22 cellular contexts compared by ENCODE assay signal in the genomic region with DNA sequence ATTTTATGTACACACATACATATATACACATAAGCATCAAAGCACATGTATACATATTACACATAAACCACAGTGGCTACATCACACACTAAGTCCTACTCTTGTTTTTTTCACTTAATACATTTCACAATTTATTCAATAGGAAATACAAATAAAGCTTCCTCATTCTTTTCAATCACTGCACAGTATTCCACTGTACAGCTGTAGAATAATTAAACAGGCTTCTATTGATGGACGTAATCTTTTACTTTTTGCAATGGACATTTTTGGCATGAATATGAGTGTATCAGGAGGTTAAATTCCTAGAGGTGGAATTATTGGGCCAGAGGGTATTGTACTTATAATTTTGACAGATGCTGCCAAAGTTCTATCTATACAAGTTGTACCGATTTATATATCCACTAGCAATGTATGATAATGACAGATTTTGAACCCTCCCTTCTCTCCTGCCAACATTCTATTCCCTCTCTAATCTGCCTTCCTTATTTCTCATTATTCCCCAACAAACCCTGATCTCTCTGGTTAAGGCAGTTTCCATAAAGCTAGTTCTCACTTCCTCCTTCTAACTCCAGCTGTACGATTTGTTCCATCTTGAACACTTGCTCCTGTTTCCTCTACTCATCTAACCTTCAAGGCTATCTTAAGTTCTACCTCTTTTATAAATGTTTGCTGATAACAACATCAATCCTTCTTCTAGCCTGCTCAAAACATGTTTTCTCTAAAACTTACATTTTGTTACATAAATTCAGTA. TPM values are rescaled to one million over a fixed set of nuclear protein-coding genes. Genes with fewer than 3 reads are reported as not detected.
DNase-seq lines count a peak whose midpoint lies in the region; ATAC-seq, FAIRE-seq and TF ChIP-seq lines count a peak whose summit lies in the region.
"Had no signal": no experiment of that assay in that cellular context is flagged by ENCODE, and none has a peak within 500 bp of the region (broad histone marks: within the 10 kb centered on the region; RNA-seq: fewer than 3 reads in every experiment).

No MANE protein-coding gene starts in this region.

- H3K4me1 ChIP-seq in left ventricle myocardium inferior (peaks cover 68% of the 10 kb centered on the region), right cardiac atrium (ENCODE audit: control insufficient read depth, insufficient read depth, low read length) (peaks cover 6% of the 10 kb centered on the region), GM12878 (ENCODE audit: control insufficient read depth, insufficient read depth, low read length) (no peaks in the 10 kb centered on the region; the same call in 1 of the 2 replicates), upper lobe of right lung (peaks cover 14% of the 10 kb centered on the region)

- H3K27me3 ChIP-seq in left ventricle myocardium inferior (ENCODE audit: low read depth) (no peaks in the 10 kb centered on the region), right cardiac atrium (ENCODE audit: control insufficient read depth, insufficient read depth) (no peaks in the 10 kb centered on the region), GM12878 (replicated peaks in 1 of 2; ENCODE audit: control insufficient read depth in 2 of 2, insufficient read depth in 2 of 2, low read length in 1 of 2) (no peaks in the 10 kb centered on the region), upper lobe of right lung (no peaks in the 10 kb centered on the region)
- H3K27me3 ChIP-seq: brain microvascular endothelial cell had no signal

- H3K9me3 ChIP-seq in left ventricle myocardium inferior (replicated peaks) = no peaks in the 10 kb centered on the region
- H3K9me3 ChIP-seq in right cardiac atrium (ENCODE audit: control insufficient read depth, low read length) = no peaks in the 10 kb centered on the region
- no peaks in the 10 kb centered on the region for H3K9me3 ChIP-seq in GM12878 (replicated peaks; ENCODE audit: control insufficient read depth, insufficient read depth, low read length)
- H3K9me3 ChIP-seq in upper lobe of right lung = no peaks in the 10 kb centered on the region

- TF ChIP-seq RAD21 in GM12878 (IDR thresholded peaks at IDR 0.05; ENCODE audit: insufficient read depth, low read depth, low read length) = no peak

- peaks cover 3% of the 10 kb centered on the region for H3K79me2 ChIP-seq in GM12878 (ENCODE audit: control insufficient read depth, insufficient read depth, low read length)

- H3K27ac ChIP-seq in left ventricle myocardium inferior (replicated peaks) (peak overlapping the region; percentile 23), right cardiac atrium (ENCODE audit: low read length) (no peak overlapping the region), GM12878 (ENCODE audit: control insufficient read depth, insufficient read depth) (no peak overlapping the region; the same call in 1 of the 2 replicates), upper lobe of right lung (no peak overlapping the region)
- H3K27ac ChIP-seq: brain microvascular endothelial cell had no signal

- H3K36me3 ChIP-seq in left ventricle myocardium inferior (peaks cover 6% of the 10 kb centered on the region), GM12878 (ENCODE audit: control insufficient read depth in 2 of 2, insufficient read depth in 2 of 2, low read length in 1 of 2) (peaks cover 2 to 6% of the 10 kb centered on the region in 2 experiments; a peak in 2 of 4 replicates), upper lobe of right lung (peaks cover 12% of the 10 kb centered on the region)
- H3K36me3 ChIP-seq: brain microvascular endothelial cell had no signal

- BruUV-seq in GM12878 (replicated peaks; lab: Mats Ljungman, UMichigan) = no TSS peak

- WGBS in right cardiac atrium = 62% methylated on average over 3 of the region's 3 CpGs
- WGBS in GM12878 (ENCODE audit: insufficient coverage, insufficient replicate concordance, low lambda C conversion rate, missing lambda C conversion rate) = 96% methylated on average over 3 of the region's 3 CpGs

- H3K4me2 ChIP-seq in GM12878 (ENCODE audit: control insufficient read depth, insufficient read depth) = no peak overlapping the region

- intact Hi-C loops in left ventricle myocardium inferior (cut with micrococcal nuclease) = no loop called here
- intact Hi-C loops in right cardiac atrium (cut with DNase I) = no loop called here
- intact Hi-C loops in GM12878 (cut with micrococcal nuclease; ENCODE audit: unreplicated experiment) = no loop called here
- intact Hi-C loops in upper lobe of right lung (cut with DNase I) = no loop called here

- no peak overlapping the region for H2AFZ ChIP-seq in GM12878 (ENCODE audit: control insufficient read depth, low read depth, low read length)

- POLR2A ChIA-PET in GM12878 (lab: Charles Lee) = interaction anchor here (0.6 kb wide), 1 partner anchor 1221 kb away, joined by 4 read pairs; no protein-coding TSS in a partner anchor

- ATAC-seq in right cardiac atrium (no peak), GM12878 (no peak), upper lobe of right lung (peak; percentile 63), GM19467 (IDR thresholded peaks at IDR 0.05; ENCODE audit: unreplicated experiment) (no peak), GM21381 (IDR thresholded peaks at IDR 0.05; ENCODE audit: unreplicated experiment) (no peak)
- ATAC-seq: activated naive CD8-positive, alpha-beta T cell treated with anti-CD3 and anti-CD28 coated beads, Interleukin-2, amount 50 U/mL, for 24 hours; activated T-helper 17 cell treated with anti-CD3 and anti-CD28 coated beads, Interleukin-2, amount 50 U/mL, for 72 hours; left cardiac atrium had no signal

- H3K4me3 ChIP-seq in left ventricle myocardium inferior = no peak overlapping the region
- H3K4me3 ChIP-seq in right cardiac atrium (ENCODE audit: low read length) = no peak overlapping the region
- no peak overlapping the region for H3K4me3 ChIP-seq in GM12878
- no peak overlapping the region for H3K4me3 ChIP-seq in upper lobe of right lung

- no peak overlapping the region for H3K9ac ChIP-seq in GM12878 (ENCODE audit: control insufficient read depth, insufficient read depth, low read length)

- CTCF ChIA-PET in GM12878 (lab: Yijun Ruan, JAX) = interaction anchor here (0.6 to 8.5 kb wide), 3 partner anchors 15 to 739 kb away, joined by 5 to 59 read pairs (median 8); no protein-coding TSS in a partner anchor

- H4K20me1 ChIP-seq in GM12878 (ENCODE audit: control insufficient read depth, insufficient read depth) = no peaks in the 10 kb centered on the region

- TF ChIP-seq EP300 in GM12878 (IDR thresholded peaks at IDR 0.05; ENCODE audit: borderline replicate concordance in 1 of 2, control insufficient read depth in 1 of 2, low read depth in 2 of 2, low read length in 2 of 2) = no peak

- no peak for DNase-seq in left ventricle myocardium inferior
- no peak for DNase-seq in right cardiac atrium
- peak; percentile 42 for DNase-seq in NAMALWA (ENCODE audit: low spot score)
- DNase-seq in GM12878 (ENCODE audit: low read depth, low spot score) = no peak
- DNase-seq in upper lobe of right lung = no peak
- no peak for DNase-seq in NCI-H1048 (lab: John Stamatoyannopoulos, UW)
- DNase-seq: ACHN; activated CD4-positive, alpha-beta T cell treated with anti-CD3 and anti-CD28 coated beads for 4 hours; activated naive CD8-positive, alpha-beta T cell treated with anti-CD3 and anti-CD28 coated beads, Interleukin-2, amount 50 U/mL, for 24 hours; brain microvascular endothelial cell; CD8-positive, alpha-beta memory T cell; endodermal cell; left cardiac atrium; NCI-H1930; NCI-H2227 treated with DMSO at 0.1 percent for 48 hours; NCI-H774; posterior cingulate gyrus; stimulated activated naive CD4-positive, alpha-beta T cell had no signal

- TF ChIP-seq CTCF in left ventricle myocardium inferior (IDR thresholded peaks at IDR 0.05; ENCODE audit: borderline replicate concordance) (no peak), GM12878 (IDR thresholded peaks at IDR 0.05 in 2 of 3, conservative IDR thresholded peaks at IDR 0.05 in 1 of 3; ENCODE audit: control insufficient read depth in 2 of 3, extremely low read depth in 1 of 3, insufficient read depth in 1 of 3, low read depth in 3 of 3, low read length in 3 of 3) (no peak), upper lobe of right lung (IDR thresholded peaks at IDR 0.05) (no peak)

- TF ChIP-seq POLR2A in GM12878 (IDR thresholded peaks at IDR 0.05; ENCODE audit: low read depth, low read length) = no peak

- RAD21 ChIA-PET in GM12878 (lab: Charles Lee; ENCODE audit: unreplicated experiment) = interaction anchor here (2.2 kb wide), 2 partner anchors 20 to 23 kb away, joined by 6 to 8 read pairs; no protein-coding TSS in a partner anchor

- SMC1A ChIA-PET in GM12878 (lab: Charles Lee; ENCODE audit: uncharacterized antibody, unreplicated experiment) = interaction anchor here (0.7 to 2.9 kb wide), 6 partner anchors 12 to 501 kb away, joined by 3 to 9 read pairs (median 6); no protein-coding TSS in a partner anchor

- in situ Hi-C loops in GM12878 (cut with MboI) = no loop called here

- no peak for FAIRE-seq in GM12878 (lab: Jason Lieb, UNC)
- FAIRE-seq: colon had no signal

RNA-seq across cellular contexts. Expression of a gene that starts 35.2 kb away (rescaled TPM):
- 72.0 TPM for total RNA-seq in left ventricle myocardium inferior
- total RNA-seq in right cardiac atrium = 10 to 100 TPM; 45.1 to 71.7 (median 61.2) TPM
- 40.5 TPM for polyA plus RNA-seq in right cardiac atrium
- total RNA-seq in GM12878 (2013; cell fraction: nucleolus; rRNA removed) = 151 and 157 TPM in 2 replicates
- total RNA-seq in GM12878 (2014; rRNA removed) = 113 and 117 TPM in 2 replicates
- total RNA-seq in GM12878 (2014; rRNA removed; fragmentation: Illumina TruSeq; extraction: Trizol) = 114 and 119 TPM in 2 replicates
- 95.3 and 96.1 TPM in 2 replicates for total RNA-seq in GM12878 (2021)
- polyA plus RNA-seq in GM12878 (2011; ENCODE audit: low read depth) = 40.3 TPM
- 128 and 139 TPM in 2 replicates for polyA plus RNA-seq in GM12878 (2011; rRNA removed)
- 92.2 and 96.2 TPM in 2 replicates for polyA plus RNA-seq in GM12878 (2011; cell fraction: cytosol; rRNA removed)
- 68.8 and 72.8 TPM in 2 replicates for polyA plus RNA-seq in GM12878 (2011; cell fraction: nucleus; rRNA removed)
- 46.0 and 55.8 TPM in 2 replicates for polyA plus RNA-seq in GM12878 (2012)
- 125 and 140 TPM in 2 replicates for polyA plus RNA-seq in GM12878 (2014; fragmentation: Illumina TruSeq; extraction: Trizol)
- polyA plus RNA-seq in GM12878 (2014; fragmentation: Nextera tagmentation; extraction: Ambion mirVana) = 10 to 100 TPM; 61.0 to 88.9 TPM
- polyA plus RNA-seq in GM12878 (2014; rRNA removed) = 84.7 and 89.9 TPM in 2 replicates
- 10 to 100 TPM; 77.1 to 80.0 TPM for polyA plus RNA-seq in GM12878 (2016; fragmentation: Nextera tagmentation; extraction: Ambion mirVana)
- polyA minus RNA-seq in GM12878 (2011; rRNA and poly(A)+ RNA removed) = 98.5 and 103 TPM in 2 replicates
- polyA minus RNA-seq in GM12878 (2011; cell fraction: cytosol; rRNA and poly(A)+ RNA removed) = 41.7 and 54.2 TPM in 2 replicates
- 55.2 and 96.8 TPM in 2 replicates for polyA minus RNA-seq in GM12878 (2011; cell fraction: nucleus; rRNA and poly(A)+ RNA removed)
- total RNA-seq in upper lobe of right lung = 34.2 TPM

RNA-seq across cellular contexts. Expression of a gene that starts 35.3 kb away (rescaled TPM):
- total RNA-seq in left ventricle myocardium inferior (18.2 TPM), right cardiac atrium (10 to 100 TPM; 10.1 to 14.0 (median 12.7) TPM), GM12878 (2014; rRNA removed) (10.5 and 13.1 TPM in 2 replicates), GM12878 (2014; rRNA removed; fragmentation: Illumina TruSeq; extraction: Trizol) (8.7 and 9.9 TPM in 2 replicates), GM12878 (2021) (13.6 and 14.7 TPM in 2 replicates), upper lobe of right lung (6.5 TPM)
- polyA plus RNA-seq in right cardiac atrium (6.9 TPM), GM12878 (2011; rRNA removed) (14.8 and 17.9 TPM in 2 replicates), GM12878 (2014; fragmentation: Illumina TruSeq; extraction: Trizol) (12.0 and 12.4 TPM in 2 replicates), GM12878 (2014; fragmentation: Nextera tagmentation; extraction: Ambion mirVana) (10 to 100 TPM in 1 of 2 experiments, 1 to 10 TPM in 1; 9.1 to 11.0 TPM), GM12878 (2014; rRNA removed) (10.2 and 12.8 TPM in 2 replicates), GM12878 (2016; fragmentation: Nextera tagmentation; extraction: Ambion mirVana) (10 to 100 TPM; 11.8 to 15.0 TPM)
- 37.6 and 44.3 TPM in 2 replicates for total RNA-seq in GM12878 (2013; cell fraction: nucleolus; rRNA removed)
- 4.2 TPM for polyA plus RNA-seq in GM12878 (2011; ENCODE audit: low read depth)
- 8.3 and 9.0 TPM in 2 replicates for polyA plus RNA-seq in GM12878 (2011; cell fraction: cytosol; rRNA removed)
- 21.8 and 22.2 TPM in 2 replicates for polyA plus RNA-seq in GM12878 (2011; cell fraction: nucleus; rRNA removed)
- 4.1 and 6.9 TPM in 2 replicates for polyA plus RNA-seq in GM12878 (2012)
- polyA minus RNA-seq in GM12878 (2011; rRNA and poly(A)+ RNA removed) = 12.6 and 14.7 TPM in 2 replicates
- 3.7 and 3.9 TPM in 2 replicates for polyA minus RNA-seq in GM12878 (2011; cell fraction: cytosol; rRNA and poly(A)+ RNA removed)
- polyA minus RNA-seq in GM12878 (2011; cell fraction: nucleus; rRNA and poly(A)+ RNA removed) = 10.6 and 17.6 TPM in 2 replicates
